In the genomic region with DNA sequence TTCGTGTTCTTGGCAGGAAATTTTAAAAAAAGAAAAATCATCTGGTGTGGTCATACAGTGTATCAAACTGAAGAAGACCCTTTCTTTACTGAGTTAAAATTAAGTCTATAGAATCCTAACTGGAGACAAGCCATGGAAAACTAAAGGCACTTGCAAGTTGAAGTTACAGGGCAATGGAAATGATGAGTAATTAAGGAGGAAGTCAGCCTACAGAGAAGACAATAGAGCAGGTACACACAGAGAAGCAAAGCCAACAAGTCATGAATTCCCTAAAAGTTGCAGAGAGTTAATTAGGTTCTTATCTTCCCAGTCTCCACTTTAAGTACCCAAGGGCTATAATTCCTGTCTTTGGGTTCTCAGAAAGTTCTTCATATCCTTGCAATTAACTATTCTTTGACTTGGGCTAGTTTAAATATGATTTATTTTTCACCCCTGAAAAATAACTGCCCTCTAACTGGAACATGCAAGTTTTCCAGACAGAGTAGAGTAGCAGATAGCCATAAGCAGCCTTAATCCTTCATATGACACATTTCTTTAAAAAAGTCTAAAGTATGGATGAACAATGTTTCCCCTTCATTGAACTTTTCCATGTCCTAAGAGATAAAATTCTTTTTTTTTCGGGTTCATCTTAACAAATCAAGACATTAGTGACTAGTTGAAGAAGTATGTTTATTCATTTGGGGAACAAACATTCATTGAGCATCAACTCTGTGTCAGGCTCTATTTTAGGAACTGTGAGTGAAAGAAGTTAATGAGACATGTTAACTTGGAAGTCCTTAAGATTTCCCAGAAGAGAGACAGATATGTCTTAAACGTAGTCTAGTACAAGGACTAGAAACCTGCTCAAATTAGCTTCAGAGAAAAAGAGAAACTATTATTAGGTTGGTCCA, we compare ENCODE assay signal across 24 cellular contexts. TPM values are rescaled to one million over a fixed set of nuclear protein-coding genes. Genes with fewer than 3 reads are reported as not detected.
DNase-seq lines count a peak whose midpoint lies in the region; FAIRE-seq and TF ChIP-seq lines count a peak whose summit lies in the region.
"Had no signal": no experiment of that assay in that cellular context is flagged by ENCODE, and none has a peak within 500 bp of the region (broad histone marks: within the 10 kb centered on the region; RNA-seq: fewer than 3 reads in every experiment).

No MANE protein-coding gene starts in this region.

- peak overlapping the region; percentile 3 for H3K4me2 ChIP-seq in astrocyte (ENCODE audit: low read length)

- no peaks in the 10 kb centered on the region for H3K79me2 ChIP-seq in ACC112 (ENCODE audit: control insufficient read depth, insufficient read depth, low read length, unreplicated experiment)
- H3K79me2 ChIP-seq in astrocyte (ENCODE audit: insufficient read depth, low read length), result no peaks in the 10 kb centered on the region

- no peaks in the 10 kb centered on the region for H3K36me3 Mint-ChIP-seq in astrocyte (ENCODE audit: low read depth, unreplicated experiment)
- H3K36me3 Mint-ChIP-seq: stimulated activated memory B cell treated with anti-CD40 and anti-IgM and Interleukin-4, amounts not matched to agents 10 μg/mL and 1 μg/mL and 100 μg/mL, for 72 hours had no signal

- no peak overlapping the region for H3K27ac Mint-ChIP-seq in astrocyte (ENCODE audit: unreplicated experiment)
- H3K27ac Mint-ChIP-seq: activated naive CD8-positive, alpha-beta T cell treated with anti-CD3 and anti-CD28 coated beads, Interleukin-2, amount 50 U/mL, for 24 hours; activated T-helper 17 cell treated with anti-CD3 and anti-CD28 coated beads, Interleukin-2, amount 50 U/mL, for 72 hours; CD4-positive, alpha-beta T cell; effector memory CD8-positive, alpha-beta T cell; stimulated activated memory B cell treated with anti-CD40 and anti-IgM and Interleukin-4, amounts not matched to agents 10 μg/mL and 1 μg/mL and 100 μg/mL, for 72 hours; T-helper 1 cell treated with Interleukin-12 subunit alpha and Interleukin-12 subunit beta and Interleukin-4 antibody, amounts not matched to agents 30 μg/mL and 1 μg/mL, for 36 hours had no signal

- H3K27ac ChIP-seq in ACC112 (ENCODE audit: low read depth, low read length) (peak overlapping the region; percentile 15; the same call in 1 of the 2 replicates), astrocyte (ENCODE audit: low read depth, low read length) (peak overlapping the region; percentile 44)
- H3K27ac ChIP-seq: right atrium auricular region, WERI-Rb-1 had no signal

- no peak for TF ChIP-seq CTCF in astrocyte (IDR thresholded peaks at IDR 0.05; ENCODE audit: insufficient read depth, low read depth, low read length)

- no peak overlapping the region for H3K4me3 Mint-ChIP-seq in astrocyte (ENCODE audit: unreplicated experiment)
- H3K4me3 Mint-ChIP-seq: activated naive CD8-positive, alpha-beta T cell treated with anti-CD3 and anti-CD28 coated beads, Interleukin-2, amount 50 U/mL, for 24 hours; activated T-helper 17 cell treated with anti-CD3 and anti-CD28 coated beads, Interleukin-2, amount 50 U/mL, for 72 hours; CD4-positive, alpha-beta T cell; effector memory CD8-positive, alpha-beta T cell; stimulated activated memory B cell treated with anti-CD40 and anti-IgM and Interleukin-4, amounts not matched to agents 10 μg/mL and 1 μg/mL and 100 μg/mL, for 72 hours; T-helper 1 cell treated with Interleukin-12 subunit alpha and Interleukin-12 subunit beta and Interleukin-4 antibody, amounts not matched to agents 30 μg/mL and 1 μg/mL, for 36 hours had no signal

- no peaks in the 10 kb centered on the region for H3K36me3 ChIP-seq in ACC112 (ENCODE audit: insufficient read depth, low read length)
- no peaks in the 10 kb centered on the region for H3K36me3 ChIP-seq in astrocyte (ENCODE audit: insufficient read depth, low read length)
- H3K36me3 ChIP-seq: right atrium auricular region, WERI-Rb-1 had no signal

- no peak overlapping the region for H2AFZ ChIP-seq in ACC112 (ENCODE audit: low read length, unreplicated experiment)
- no peak overlapping the region for H2AFZ ChIP-seq in astrocyte (ENCODE audit: low read depth, low read length)

- intact Hi-C loops in posterior vena cava (cut with DNase I), result no loop called here

- H4K20me1 ChIP-seq in astrocyte (ENCODE audit: insufficient read depth, low read length), result no peaks in the 10 kb centered on the region

- in situ Hi-C loops in KBM-7 (cut with MboI; ENCODE audit: low pct_unique_long_range_greater_than_20kb, low sequenced_read_pairs), result no loop called here

- H3K27me3 ChIP-seq in ACC112 (ENCODE audit: insufficient read depth, low read length), result no peaks in the 10 kb centered on the region
- no peaks in the 10 kb centered on the region for H3K27me3 ChIP-seq in astrocyte (ENCODE audit: insufficient read depth, low read length)
- H3K27me3 ChIP-seq: right atrium auricular region had no signal

- H3K4me3 ChIP-seq in ACC112 (ENCODE audit: low read depth, low read length) (no peak overlapping the region), astrocyte (ENCODE audit: insufficient read depth, low read depth, low read length) (no peak overlapping the region)
- H3K4me3 ChIP-seq: mucosa of descending colon, right atrium auricular region had no signal

- peak; percentile 43 for DNase-seq in KBM-7
- peak; percentile 87 for DNase-seq in astrocyte (ENCODE audit: low read depth)
- DNase-seq in kidney tubule cell (ENCODE audit: low spot score), result peak; percentile 56
- DNase-seq in central memory CD4-positive, alpha-beta T cell, result no peak
- no peak for DNase-seq in NCI-H524 treated with DMSO at 0.1 percent for 48 hours (lab: John Stamatoyannopoulos, UW)
- DNase-seq in effector CD8-positive, alpha-beta T cell (lab: John Stamatoyannopoulos, UW), result no peak
- no peak for DNase-seq in posterior vena cava (ENCODE audit: low spot score)
- DNase-seq: activated naive CD8-positive, alpha-beta T cell treated with anti-CD3 and anti-CD28 coated beads, Interleukin-2, amount 50 U/mL, for 24 hours; caudate nucleus; CD4-positive, alpha-beta T cell; effector memory CD8-positive, alpha-beta T cell; hypothalamus; left cardiac atrium; mucosa of descending colon; NCI-H187 treated with DMSO at 0.1 percent for 48 hours; NCI-H446 treated with DMSO at 0.1 percent for 48 hours; SHP77; trophoblast cell; WERI-Rb-1 had no signal

- H3K4me1 ChIP-seq in ACC112 (ENCODE audit: control insufficient read depth, insufficient read depth, low read length, unreplicated experiment) (peaks cover 26% of the 10 kb centered on the region), astrocyte (ENCODE audit: insufficient read depth, low read length) (peaks cover 23% of the 10 kb centered on the region)

- H3K27me3 Mint-ChIP-seq in astrocyte (ENCODE audit: low read depth, unreplicated experiment), result no peaks in the 10 kb centered on the region

- H3K9ac ChIP-seq in astrocyte (ENCODE audit: low read length), result no peak overlapping the region

- peak; percentile 73 for FAIRE-seq in astrocyte (lab: Jason Lieb, UNC)

- H3K9me3 Mint-ChIP-seq in astrocyte (ENCODE audit: unreplicated experiment), result no peaks in the 10 kb centered on the region
- H3K9me3 Mint-ChIP-seq: activated naive CD8-positive, alpha-beta T cell treated with anti-CD3 and anti-CD28 coated beads, Interleukin-2, amount 50 U/mL, for 24 hours; activated T-helper 17 cell treated with anti-CD3 and anti-CD28 coated beads, Interleukin-2, amount 50 U/mL, for 72 hours; CD4-positive, alpha-beta T cell; effector memory CD8-positive, alpha-beta T cell; stimulated activated memory B cell treated with anti-CD40 and anti-IgM and Interleukin-4, amounts not matched to agents 10 μg/mL and 1 μg/mL and 100 μg/mL, for 72 hours; T-helper 1 cell treated with Interleukin-12 subunit alpha and Interleukin-12 subunit beta and Interleukin-4 antibody, amounts not matched to agents 30 μg/mL and 1 μg/mL, for 36 hours had no signal

- no peaks in the 10 kb centered on the region for H3K9me3 ChIP-seq in astrocyte (ENCODE audit: insufficient read depth, low read depth, low read length)
- H3K9me3 ChIP-seq: mucosa of descending colon, right atrium auricular region had no signal

- peaks cover 26% of the 10 kb centered on the region for H3K4me1 Mint-ChIP-seq in astrocyte (ENCODE audit: low read depth, unreplicated experiment)
- H3K4me1 Mint-ChIP-seq: stimulated activated memory B cell treated with anti-CD40 and anti-IgM and Interleukin-4, amounts not matched to agents 10 μg/mL and 1 μg/mL and 100 μg/mL, for 72 hours had no signal

RNA-seq across cellular contexts. Expression of a gene that starts 5.2 kb away (rescaled TPM):
- total RNA-seq in astrocyte (20.1 and 35.9 TPM in 2 replicates), posterior vena cava (10 to 100 TPM in 1 of 2 donors, 1 to 10 TPM in 1; 7.5 to 21.3 TPM)

Comparison
In these comparisons a context has a peak if more than half of its experiments do, and no peak if none do; other contexts are left out.
1. DNase-seq: peak in KBM-7 (single experiment), astrocyte (single experiment) and kidney tubule cell (single experiment); none in central memory CD4-positive, alpha-beta T cell (single experiment), NCI-H524 treated with DMSO at 0.1 percent for 48 hours (single experiment), effector CD8-positive, alpha-beta T cell (single experiment) and posterior vena cava (single experiment).